Comparison of ENCODE assay signal across 9 cellular contexts in the genomic region with DNA sequence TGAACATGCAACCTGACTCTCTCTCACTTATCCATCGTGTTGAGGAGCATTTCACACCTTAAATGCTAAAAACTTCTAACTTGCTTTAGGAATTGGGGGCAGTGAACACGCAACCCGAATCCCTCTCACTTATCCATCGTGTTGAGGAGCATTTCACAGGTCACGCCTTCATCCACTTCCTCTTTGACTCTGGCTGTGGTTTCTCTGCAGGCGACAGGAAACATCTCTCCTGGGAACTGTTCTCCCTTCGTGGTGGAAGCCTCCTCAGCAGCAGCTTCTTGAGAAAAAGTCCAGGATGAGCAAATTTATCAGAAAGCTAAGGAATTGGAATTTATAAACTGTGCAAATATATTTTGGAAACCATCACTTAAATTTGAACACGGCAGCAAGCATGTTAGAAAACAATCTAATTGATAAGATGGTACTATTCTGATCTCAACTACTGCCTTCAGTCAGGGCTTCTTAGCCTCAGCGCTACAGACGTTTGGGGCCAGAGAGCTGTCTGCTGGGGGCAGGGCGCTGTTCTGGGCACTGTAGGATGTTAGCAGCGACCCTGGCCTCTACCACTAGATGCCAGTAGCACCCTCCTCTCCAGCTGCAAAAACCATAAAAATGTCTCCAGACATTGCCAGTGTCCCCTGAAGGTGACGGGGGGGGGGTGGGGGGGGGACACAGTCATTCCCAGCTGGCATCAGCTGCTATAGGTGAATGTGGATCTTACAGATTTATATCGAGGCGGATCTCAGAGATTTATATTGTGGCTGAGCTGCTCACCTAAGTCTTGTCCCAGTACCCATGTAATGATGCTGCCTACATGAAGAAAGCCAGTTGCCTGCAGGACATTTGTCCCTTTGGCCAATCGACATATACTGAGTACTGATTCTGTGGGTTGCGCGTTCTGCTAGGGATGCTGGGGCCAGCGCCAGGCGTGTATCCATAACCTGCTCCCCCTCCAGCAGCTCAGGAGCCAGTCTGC. TPM values are rescaled to one million over a fixed set of nuclear protein-coding genes. Genes with fewer than 3 reads are reported as not detected.
DNase-seq lines count a peak whose midpoint lies in the region; TF ChIP-seq lines count a peak whose summit lies in the region.
"Had no signal": no experiment of that assay in that cellular context is flagged by ENCODE, and none has a peak within 500 bp of the region (broad histone marks: within the 10 kb centered on the region; RNA-seq: fewer than 3 reads in every experiment).

No MANE protein-coding gene starts in this region.

- no peak overlapping the region for H3K27ac ChIP-seq in testis
- H3K27ac ChIP-seq: suprapubic skin had no signal

- TF ChIP-seq CTCF in GM12874 (IDR thresholded peaks at IDR 0.05; ENCODE audit: insufficient read depth, low read depth, low read length) (peak; percentile 80), testis (IDR thresholded peaks at IDR 0.05) (peak in 1 of 3 experiments; percentile 11)

- peaks cover 6 to 15% (median 14%) of the 10 kb centered on the region in 3 donors for H3K27me3 Mint-ChIP-seq in immature natural killer cell (ENCODE audit: low read depth in 3 of 3)

- H3K27ac Mint-ChIP-seq in immature natural killer cell: no peak overlapping the region

- TF ChIP-seq POLR2A in testis (IDR thresholded peaks at IDR 0.05): no peak

- no peak overlapping the region for H3K4me3 ChIP-seq in testis
- H3K4me3 ChIP-seq: suprapubic skin had no signal

- no peaks in the 10 kb centered on the region for H3K36me3 Mint-ChIP-seq in immature natural killer cell

- no peaks in the 10 kb centered on the region for H3K9me3 Mint-ChIP-seq in immature natural killer cell

- no peaks in the 10 kb centered on the region for H3K4me1 ChIP-seq in testis

- peaks cover 10 to 14% of the 10 kb centered on the region in 2 donors for H3K4me1 Mint-ChIP-seq in immature natural killer cell

- H3K27me3 ChIP-seq in testis: no peaks in the 10 kb centered on the region

- intact Hi-C loops in testis (cut with DNase I; ENCODE audit: low total_unique reads): loop anchor here (5.0 kb wide), 1 partner anchor 116 kb away; no protein-coding TSS in a partner anchor

- H3K4me3 Mint-ChIP-seq in immature natural killer cell: no peak overlapping the region

- peak; percentile 53 for DNase-seq in Ammon's horn (ENCODE audit: low spot score)
- peak; percentile 34 to 77 (median 40) for DNase-seq in NCI-H1417 (lab: John Stamatoyannopoulos, UW)
- peak; percentile 34 for DNase-seq in activated CD4-positive, alpha-beta T cell treated with anti-CD3 and anti-CD28 coated beads, Interleukin-2, amount 50 U/mL, for 1 hour
- DNase-seq in immature natural killer cell: peak; percentile 17 to 32 (median 29)
- peak; percentile 55 for DNase-seq in testis
- DNase-seq in KG1 (lab: John Stamatoyannopoulos, UW): no peak
- DNase-seq in mucosa of gallbladder (ENCODE audit: low spot score): no peak

- H3K9me3 ChIP-seq in testis: no peaks in the 10 kb centered on the region
- H3K9me3 ChIP-seq: suprapubic skin had no signal

- H3K36me3 ChIP-seq in testis (ENCODE audit: low read depth, missing control alignments): no peaks in the 10 kb centered on the region
- H3K36me3 ChIP-seq: suprapubic skin had no signal

- WGBS in testis, 2 donors: 55 to 67% methylated on average over 20 of the region's 20 CpGs

RNA-seq across cellular contexts. Expression of gene CTCFL, which starts 26.2 kb away (rescaled TPM):
- polyA plus RNA-seq in immature natural killer cell: not detected
- total RNA-seq in testis: 10 to 100 TPM; 24.8 to 33.9 TPM
- 19.8 TPM for polyA plus RNA-seq in testis (ENCODE audit: insufficient read depth, low read depth, low replicate concordance)
- 0.17 TPM for total RNA-seq in mucosa of gallbladder
- total RNA-seq: suprapubic skin had no signal

Comparison
In these comparisons a context has a peak if more than half of its experiments do, and no peak if none do; other contexts are left out.
1. DNase-seq: peak in Ammon's horn (single experiment), NCI-H1417 (3 of 3), activated CD4-positive, alpha-beta T cell treated with anti-CD3 and anti-CD28 coated beads, Interleukin-2, amount 50 U/mL, for 1 hour (single experiment), immature natural killer cell (3 of 3) and testis (single experiment); none in KG1 (single experiment) and mucosa of gallbladder (single experiment).
2. RNA of gene CTCFL, which starts 26.2 kb away (total RNA-seq): 24.8 to 33.9 TPM in testis; 0.17 TPM in mucosa of gallbladder (single experiment); every median in the first group is over 10 times any median in the second.